In the genomic region with DNA sequence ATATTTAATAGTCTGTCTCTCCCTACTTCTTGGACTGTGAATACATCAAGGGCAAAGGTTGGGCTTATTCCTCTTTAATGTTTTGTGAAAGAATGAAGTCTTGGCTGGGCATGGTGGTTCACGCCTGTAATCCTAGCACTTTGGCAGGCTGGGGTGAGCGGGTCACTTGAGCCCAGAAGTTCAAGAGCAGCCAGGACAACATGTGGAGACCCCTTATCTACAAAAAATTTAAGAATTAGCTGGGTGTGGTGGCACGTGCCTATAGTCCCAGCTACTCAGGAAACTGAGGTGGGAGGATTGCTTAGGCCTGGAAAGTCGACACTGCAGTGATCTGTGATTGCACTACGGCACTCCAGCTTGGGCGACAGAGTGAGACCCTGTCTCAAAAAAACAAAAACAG, we compare ENCODE assay signal across 22 cellular contexts. TPM values are rescaled to one million over a fixed set of nuclear protein-coding genes. Genes with fewer than 3 reads are reported as not detected.
"Had no signal": no experiment of that assay in that cellular context is flagged by ENCODE, and none has a peak within 500 bp of the region (broad histone marks: within the 10 kb centered on the region; RNA-seq: fewer than 3 reads in every experiment).

No MANE protein-coding gene starts in this region.

- H3K27me3 ChIP-seq: ascending aorta, foreskin keratinocyte, testis, upper lobe of right lung had no signal

- H3K27ac ChIP-seq: ascending aorta, epithelial cell of prostate, foreskin keratinocyte, testis, upper lobe of right lung had no signal

- H3K9me3 ChIP-seq: ascending aorta, SK-N-SH, testis, upper lobe of right lung had no signal

- H3K4me1 ChIP-seq: testis had no signal

- H3K4me2 ChIP-seq: SK-N-SH had no signal

- DNase-seq: activated CD8-positive, alpha-beta memory T cell treated with anti-CD3 and anti-CD28 coated beads for 24 hours; activated effector memory CD4-positive, alpha-beta T cell treated with anti-CD3 and anti-CD28 coated beads, Interleukin-2, amount 50 U/mL, for 16 hours; activated naive CD4-positive, alpha-beta T cell treated with anti-CD3 and anti-CD28 coated beads, Interleukin-2, amount 50 U/mL, for 16 hours; activated T-cell treated with anti-CD3 and anti-CD28 coated beads, Interleukin-2, amount 50 U/mL, for 72 hours; foreskin keratinocyte; hippocampal formation; left cardiac atrium; nucleus accumbens; SK-N-SH; stimulated activated CD4-positive, alpha-beta T cell treated with anti-CD3 and anti-CD28 coated beads, Interleukin-4, amount 100 ng/mL, for 4 hours; T-cell; testis; upper lobe of right lung had no signal

- H3K36me3 ChIP-seq: ascending aorta, upper lobe of right lung had no signal

- FAIRE-seq: bronchial epithelial cell, islet of Langerhans had no signal

- H3K9me3 Mint-ChIP-seq: activated T-cell treated with anti-CD3 and anti-CD28 coated beads, Interleukin-2, amount 50 U/mL, for 72 hours; nephron; stimulated activated memory B cell treated with anti-CD40 and anti-IgM and Interleukin-4, amounts not matched to agents 10 μg/mL and 1 μg/mL and 100 μg/mL, for 72 hours; T-cell had no signal

- H3K9ac ChIP-seq: SK-N-SH had no signal

- H3K4me3 ChIP-seq: ascending aorta, lung, testis, upper lobe of right lung had no signal

- ATAC-seq: activated CD4-positive, CD25-positive, alpha-beta regulatory T cell treated with anti-CD3 and anti-CD28 coated beads, Interleukin-2, amount 50 U/mL, for 24 hours; activated T-cell treated with anti-CD3 and anti-CD28 coated beads, Interleukin-2, amount 50 U/mL, for 72 hours; foreskin keratinocyte; stimulated activated memory B cell treated with anti-CD40 and anti-IgM and Interleukin-4, amounts not matched to agents 10 μg/mL and 1 μg/mL and 100 μg/mL, for 72 hours; T-cell had no signal

- H3K27ac Mint-ChIP-seq: activated T-cell treated with anti-CD3 and anti-CD28 coated beads, Interleukin-2, amount 50 U/mL, for 72 hours; stimulated activated memory B cell treated with anti-CD40 and anti-IgM and Interleukin-4, amounts not matched to agents 10 μg/mL and 1 μg/mL and 100 μg/mL, for 72 hours; T-cell had no signal

- H3K27me3 Mint-ChIP-seq: progenitor cell of endocrine pancreas; stimulated activated memory B cell treated with anti-CD40 and anti-IgM and Interleukin-4, amounts not matched to agents 10 μg/mL and 1 μg/mL and 100 μg/mL, for 72 hours; T-cell had no signal

- H3K4me3 Mint-ChIP-seq: activated T-cell treated with anti-CD3 and anti-CD28 coated beads, Interleukin-2, amount 50 U/mL, for 72 hours; nephron; stimulated activated memory B cell treated with anti-CD40 and anti-IgM and Interleukin-4, amounts not matched to agents 10 μg/mL and 1 μg/mL and 100 μg/mL, for 72 hours; T-cell had no signal

RNA-seq across cellular contexts. Expression of gene XNDC1N, which starts 20.6 kb away (rescaled TPM):
- total RNA-seq: ascending aorta had no signal
